ENCODE assay signal across 8 cellular contexts in the genomic region with DNA sequence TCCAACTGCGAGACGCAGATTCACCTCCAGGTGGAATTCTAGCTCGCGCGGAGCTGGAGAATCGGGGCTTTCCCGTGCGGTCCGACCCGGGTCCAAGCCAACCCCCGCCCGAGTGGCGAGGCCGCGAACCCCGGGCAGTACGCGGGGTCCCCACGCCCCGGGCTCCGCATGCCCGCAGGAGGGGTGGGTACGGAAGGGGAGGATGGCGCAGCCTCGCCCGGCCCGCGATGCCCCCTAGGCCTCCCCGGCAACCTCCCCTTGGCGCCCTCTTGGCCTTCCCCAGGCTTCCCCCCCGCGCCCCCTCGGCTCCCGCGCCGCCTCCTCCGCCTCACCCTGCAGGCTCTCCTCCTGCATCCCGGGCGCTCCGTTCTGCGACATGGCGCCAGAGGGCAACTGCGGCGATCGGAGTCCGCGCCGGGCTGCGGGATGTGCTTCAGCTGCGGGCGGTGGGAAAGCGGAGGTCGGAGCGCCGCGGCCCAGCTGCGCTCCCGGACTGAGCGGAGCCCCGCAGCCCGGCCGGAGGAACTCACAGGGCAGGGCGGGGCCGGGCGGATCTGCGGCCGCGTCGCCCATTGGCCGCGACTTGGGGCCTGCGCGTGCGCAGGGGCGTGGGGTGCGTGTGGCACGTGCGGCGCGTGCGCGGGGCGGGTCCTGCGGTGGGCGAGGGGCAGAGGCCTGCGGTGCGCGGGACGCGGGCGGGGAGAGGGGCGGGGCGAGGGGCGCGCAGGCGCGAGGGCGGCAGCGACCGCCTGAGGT. TPM values are rescaled to one million over a fixed set of nuclear protein-coding genes. Genes with fewer than 3 reads are reported as not detected.
DNase-seq lines count a peak whose midpoint lies in the region; ATAC-seq and TF ChIP-seq lines count a peak whose summit lies in the region.

Gene BNIP3, minus strand, starts transcription at position 495 of the 756 bp plus-strand sequence. Its CDS starts 117 bp downstream, at position 378.

- H3K9ac ChIP-seq in neural progenitor cell (peak within 1 kb of the TSS; percentile 47), stomach smooth muscle (ENCODE audit: low read length in 2 of 2) (peak within 1 kb of the TSS; percentile 59 to 76)

- TF ChIP-seq RAD21 in Ishikawa (IDR thresholded peaks at IDR 0.05; ENCODE audit: low read depth) = no peak

- H3K27me3 ChIP-seq in neural progenitor cell = peaks cover 31% of the 10 kb centered on the region
- H3K27me3 ChIP-seq in stomach smooth muscle (ENCODE audit: control insufficient read depth in 1 of 2, insufficient read depth in 2 of 2, low read length in 2 of 2) = no peaks in the 10 kb centered on the region

- H3K4me2 ChIP-seq in neural progenitor cell = peak within 1 kb of the TSS; percentile 96

- H4K20me1 ChIP-seq in neural progenitor cell (ENCODE audit: low read depth) = peaks cover 46% of the 10 kb centered on the region

- peak; percentile 84 for ATAC-seq in GM21576 (IDR thresholded peaks at IDR 0.05; ENCODE audit: unreplicated experiment)

- peaks cover 29% of the 10 kb centered on the region for H3K4me1 Mint-ChIP-seq in neural progenitor cell

- H2AFZ ChIP-seq in neural progenitor cell (replicated peaks) = peak within 1 kb of the TSS; percentile 76

- peaks cover 48% of the 10 kb centered on the region for H3K79me2 ChIP-seq in neural progenitor cell (ENCODE audit: low read depth)

- H3K27ac ChIP-seq in neural progenitor cell (no peak within 1 kb of the TSS), stomach smooth muscle (ENCODE audit: low read length) (no peak within 1 kb of the TSS)

- H3K36me3 ChIP-seq in neural progenitor cell (no peaks in the 10 kb centered on the region), stomach smooth muscle (ENCODE audit: control insufficient read depth in 2 of 2, insufficient read depth in 2 of 2, low read length in 2 of 2) (no peaks in the 10 kb centered on the region)

- H3K27ac Mint-ChIP-seq in neural progenitor cell = no peak within 1 kb of the TSS

- no peak for TF ChIP-seq EP300 in Ishikawa (IDR thresholded peaks at IDR 0.05; ENCODE audit: borderline replicate concordance)

- H3K4me3 Mint-ChIP-seq in neural progenitor cell = peak within 1 kb of the TSS; percentile 94

- H3F3A ChIP-seq in neural progenitor cell (ENCODE audit: low read depth) = peaks cover 6% of the 10 kb centered on the region

- peaks cover 22% of the 10 kb centered on the region for H3K9me3 Mint-ChIP-seq in neural progenitor cell

- peaks cover 29% of the 10 kb centered on the region for H3K36me3 Mint-ChIP-seq in neural progenitor cell

- peak; percentile 51 for DNase-seq in DMS79 (lab: John Stamatoyannopoulos, UW)
- peak; percentile 40 for DNase-seq in SHP77 treated with DMSO at 0.1 percent for 48 hours (lab: John Stamatoyannopoulos, UW)
- DNase-seq in activated gamma-delta T cell treated with anti-CD3 and anti-CD28 coated beads, Interleukin-2, amount 50 U/mL, for 16 hours (ENCODE audit: low read depth) = peak; percentile 88
- peak; percentile 97 to 99 for DNase-seq in foreskin fibroblast
- DNase-seq in neural progenitor cell (ENCODE audit: low spot score) = peak; percentile 98

- H3K4me3 ChIP-seq in foreskin fibroblast (ENCODE audit: low read depth in 1 of 2, low read length in 2 of 2) (peak within 1 kb of the TSS; percentile 70 to 84), neural progenitor cell (peak within 1 kb of the TSS; percentile 91), stomach smooth muscle (ENCODE audit: low read length in 2 of 2) (peak within 1 kb of the TSS; percentile 65 to 88)

- TF ChIP-seq CTCF in foreskin fibroblast (IDR thresholded peaks at IDR 0.05; ENCODE audit: low read depth, low read length) = no peak
- peak; percentile 7 for TF ChIP-seq CTCF in neural progenitor cell (IDR thresholded peaks at IDR 0.05)

- H3K4me1 ChIP-seq in neural progenitor cell (peaks cover 20% of the 10 kb centered on the region), stomach smooth muscle (ENCODE audit: control insufficient read depth, insufficient read depth, low read length) (peaks cover 29% of the 10 kb centered on the region)

- H3K9me3 ChIP-seq in neural progenitor cell (ENCODE audit: low read depth) = no peaks in the 10 kb centered on the region
- peaks cover 0 to 4% of the 10 kb centered on the region in 2 donors for H3K9me3 ChIP-seq in stomach smooth muscle (ENCODE audit: control insufficient read depth in 2 of 2, low read length in 2 of 2)

- peaks cover 20% of the 10 kb centered on the region for H3K27me3 Mint-ChIP-seq in neural progenitor cell (ENCODE audit: insufficient read depth, low read depth)

TF ChIP-seq in Ishikawa, 13 proteins besides CTCF, POLR2A, EP300 and RAD21:
- peak; percentile 33; the same call in 1 of the 2 replicates for TF ChIP-seq ZBTB7A (IDR thresholded peaks at IDR 0.05; ENCODE audit: low read depth)
- TF ChIP-seq CREB1 (IDR thresholded peaks at IDR 0.05; ENCODE audit: low read depth) = no peak
- peak; percentile 52; the same call in 1 of the 2 replicates for TF ChIP-seq EGR1 (IDR thresholded peaks at IDR 0.05)
- TF ChIP-seq, protein P1, sequence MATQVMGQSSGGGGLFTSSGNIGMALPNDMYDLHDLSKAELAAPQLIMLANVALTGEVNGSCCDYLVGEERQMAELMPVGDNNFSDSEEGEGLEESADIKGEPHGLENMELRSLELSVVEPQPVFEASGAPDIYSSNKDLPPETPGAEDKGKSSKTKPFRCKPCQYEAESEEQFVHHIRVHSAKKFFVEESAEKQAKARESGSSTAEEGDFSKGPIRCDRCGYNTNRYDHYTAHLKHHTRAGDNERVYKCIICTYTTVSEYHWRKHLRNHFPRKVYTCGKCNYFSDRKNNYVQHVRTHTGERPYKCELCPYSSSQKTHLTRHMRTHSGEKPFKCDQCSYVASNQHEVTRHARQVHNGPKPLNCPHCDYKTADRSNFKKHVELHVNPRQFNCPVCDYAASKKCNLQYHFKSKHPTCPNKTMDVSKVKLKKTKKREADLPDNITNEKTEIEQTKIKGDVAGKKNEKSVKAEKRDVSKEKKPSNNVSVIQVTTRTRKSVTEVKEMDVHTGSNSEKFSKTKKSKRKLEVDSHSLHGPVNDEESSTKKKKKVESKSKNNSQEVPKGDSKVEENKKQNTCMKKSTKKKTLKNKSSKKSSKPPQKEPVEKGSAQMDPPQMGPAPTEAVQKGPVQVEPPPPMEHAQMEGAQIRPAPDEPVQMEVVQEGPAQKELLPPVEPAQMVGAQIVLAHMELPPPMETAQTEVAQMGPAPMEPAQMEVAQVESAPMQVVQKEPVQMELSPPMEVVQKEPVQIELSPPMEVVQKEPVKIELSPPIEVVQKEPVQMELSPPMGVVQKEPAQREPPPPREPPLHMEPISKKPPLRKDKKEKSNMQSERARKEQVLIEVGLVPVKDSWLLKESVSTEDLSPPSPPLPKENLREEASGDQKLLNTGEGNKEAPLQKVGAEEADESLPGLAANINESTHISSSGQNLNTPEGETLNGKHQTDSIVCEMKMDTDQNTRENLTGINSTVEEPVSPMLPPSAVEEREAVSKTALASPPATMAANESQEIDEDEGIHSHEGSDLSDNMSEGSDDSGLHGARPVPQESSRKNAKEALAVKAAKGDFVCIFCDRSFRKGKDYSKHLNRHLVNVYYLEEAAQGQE (IDR thresholded peaks at IDR 0.05; ENCODE audit: low read depth) = no peak
- TF ChIP-seq NFIC (IDR thresholded peaks at IDR 0.05) = peak; percentile 20; the same call in 1 of the 2 replicates
- no peak; the same call in 1 of the 2 replicates for TF ChIP-seq TAF1 (IDR thresholded peaks at IDR 0.05; ENCODE audit: low read depth)
- TF ChIP-seq CEBPB (IDR thresholded peaks at IDR 0.05) = no peak
- no peak for TF ChIP-seq FOXM1 (IDR thresholded peaks at IDR 0.05; ENCODE audit: borderline replicate concordance, low read depth)
- TF ChIP-seq, protein P2, sequence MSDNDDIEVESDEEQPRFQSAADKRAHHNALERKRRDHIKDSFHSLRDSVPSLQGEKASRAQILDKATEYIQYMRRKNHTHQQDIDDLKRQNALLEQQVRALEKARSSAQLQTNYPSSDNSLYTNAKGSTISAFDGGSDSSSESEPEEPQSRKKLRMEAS (IDR thresholded peaks at IDR 0.05) = peak; percentile 92
- peak; percentile 72 for TF ChIP-seq USF1 (IDR thresholded peaks at IDR 0.05)
- TF ChIP-seq TCF12 (IDR thresholded peaks at IDR 0.05; ENCODE audit: low read depth) = peak; percentile 44; the same call in 1 of the 2 replicates
- 0 out of 2 replicates have a peak, but pooled peaks have one; percentile 15 for TF ChIP-seq YY1 (IDR thresholded peaks at IDR 0.05; ENCODE audit: low read depth)
- TF ChIP-seq TEAD4 (IDR thresholded peaks at IDR 0.05) = peak; percentile 54

RNA-seq across cellular contexts. Expression of gene BNIP3, which starts in this region (rescaled TPM):
- total RNA-seq in neural progenitor cell (ENCODE audit: low replicate concordance) = 256 and 312 TPM in 2 replicates

Comparison
In these comparisons a context has a peak if more than half of its experiments do, and no peak if none do; other contexts are left out.
1. DNase-seq: peak in every context shown above with its lines; median percentile 98 in foreskin fibroblast; 98 in neural progenitor cell; 88 in activated gamma-delta T cell treated with anti-CD3 and anti-CD28 coated beads, Interleukin-2, amount 50 U/mL, for 16 hours; 51 in DMS79; 40 in SHP77 treated with DMSO at 0.1 percent for 48 hours.